ENCODE assay signal across 25 cellular contexts in genomic region chr11:133070790-133071189, GRCh38.
"Had no signal": no experiment of that assay in that cellular context is flagged by ENCODE, and none has a peak within 500 bp of the region (broad histone marks: within the 10 kb centered on the region; RNA-seq: fewer than 3 reads in every experiment).

No MANE protein-coding gene starts in this region.

- H3K4me2 ChIP-seq: smooth muscle cell had no signal

- H3K27ac ChIP-seq: colonic mucosa, esophagus squamous epithelium, lower lobe of right lung, neutrophil, prostate gland, right atrium auricular region, stomach, thyroid gland, vagina had no signal

- H3K4me3 ChIP-seq: colonic mucosa, esophagus squamous epithelium, lower lobe of right lung, prostate gland, right atrium auricular region, smooth muscle cell, stomach, thyroid gland, vagina had no signal

- H3K9me3 ChIP-seq: colonic mucosa, esophagus squamous epithelium, lower lobe of right lung, neutrophil, prostate gland, right atrium auricular region, stomach, thyroid gland, vagina had no signal

- H3K4me1 Mint-ChIP-seq: natural killer cell; stimulated activated effector memory CD8-positive, alpha-beta T cell treated with anti-CD3 and anti-CD28 coated beads, Interleukin-12 subunit alpha, Interleukin-12 subunit beta, amount 100 ng/mL, for 72 hours had no signal

- H3K4me1 ChIP-seq: colonic mucosa, esophagus squamous epithelium, lower lobe of right lung, prostate gland, right atrium auricular region, stomach, thyroid gland, vagina had no signal

- H3K27me3 ChIP-seq: colonic mucosa, right atrium auricular region, thyroid gland, vagina had no signal

- DNase-seq: colonic mucosa; effector CD8-positive, alpha-beta T cell; erythroblast; esophagus squamous epithelium; foreskin melanocyte; hypothalamus; left ventricle myocardium superior; lower lobe of right lung; natural killer cell; stimulated activated CD4-positive, alpha-beta T cell treated with anti-CD3 and anti-CD28 coated beads, Interleukin-2, amount 100 ng/mL, for 24 hours; stimulated activated CD4-positive, alpha-beta T cell treated with anti-CD3 and anti-CD28 coated beads, Interleukin-4, amount 100 ng/mL, for 24 hours; stimulated activated naive CD4-positive, alpha-beta T cell treated with Interleukin-2 at 50 U/mL for 16 hours; stomach; thyroid gland; trophoblast cell had no signal

- H3K9me3 Mint-ChIP-seq: dendritic cell treated with granulocyte-macrophage colony-stimulating factor and Interleukin-4, amounts not matched to agents 40 ng/mL and 50 ng/mL, for 4 days; natural killer cell; stimulated activated effector memory CD8-positive, alpha-beta T cell treated with anti-CD3 and anti-CD28 coated beads, Interleukin-12 subunit alpha, Interleukin-12 subunit beta, amount 100 ng/mL, for 72 hours had no signal

- H3K4me3 Mint-ChIP-seq: dendritic cell treated with granulocyte-macrophage colony-stimulating factor and Interleukin-4, amounts not matched to agents 40 ng/mL and 50 ng/mL, for 4 days; natural killer cell; stimulated activated effector memory CD8-positive, alpha-beta T cell treated with anti-CD3 and anti-CD28 coated beads, Interleukin-12 subunit alpha, Interleukin-12 subunit beta, amount 100 ng/mL, for 72 hours had no signal

- H3K36me3 Mint-ChIP-seq: natural killer cell; stimulated activated effector memory CD8-positive, alpha-beta T cell treated with anti-CD3 and anti-CD28 coated beads, Interleukin-12 subunit alpha, Interleukin-12 subunit beta, amount 100 ng/mL, for 72 hours had no signal

- FAIRE-seq: endometrium, keratinocyte had no signal

- ATAC-seq: left ventricle myocardium superior; lower lobe of right lung; natural killer cell; sciatic nerve; stimulated activated effector memory CD8-positive, alpha-beta T cell treated with anti-CD3 and anti-CD28 coated beads, Interleukin-12 subunit alpha, Interleukin-12 subunit beta, amount 100 ng/mL, for 72 hours had no signal

- H3K27ac Mint-ChIP-seq: dendritic cell treated with granulocyte-macrophage colony-stimulating factor and Interleukin-4, amounts not matched to agents 40 ng/mL and 50 ng/mL, for 4 days; natural killer cell; stimulated activated effector memory CD8-positive, alpha-beta T cell treated with anti-CD3 and anti-CD28 coated beads, Interleukin-12 subunit alpha, Interleukin-12 subunit beta, amount 100 ng/mL, for 72 hours had no signal

- H3K36me3 ChIP-seq: colonic mucosa, esophagus squamous epithelium, lower lobe of right lung, neutrophil, prostate gland, right atrium auricular region, stomach, thyroid gland, vagina had no signal
